Comparison of ENCODE assay signal across 13 cellular contexts in genomic region chr21:43352138-43352537, GRCh38.
"Had no signal": no experiment of that assay in that cellular context is flagged by ENCODE, and none has a peak within 500 bp of the region (broad histone marks: within the 10 kb centered on the region; RNA-seq: fewer than 3 reads in every experiment).

No MANE protein-coding gene starts in this region.

- H3K27ac ChIP-seq: dorsolateral prefrontal cortex, pancreas, transverse colon had no signal

- H3K9me3 ChIP-seq: pancreas, transverse colon had no signal

- ATAC-seq: pancreas, WTC11 had no signal

- H3K27ac Mint-ChIP-seq: T-cell had no signal

- DNase-seq: activated CD8-positive, alpha-beta memory T cell treated with anti-CD3 and anti-CD28 coated beads for 24 hours; activated effector memory CD4-positive, alpha-beta T cell treated with Interleukin-2 at 50 U/mL for 16 hours; aorta; dorsolateral prefrontal cortex; hypothalamus; substantia nigra had no signal

- H3K36me3 ChIP-seq: pancreas, transverse colon had no signal

- H3K4me3 ChIP-seq: dorsolateral prefrontal cortex, pancreas, skin epidermis, transverse colon had no signal

- H3K4me1 ChIP-seq: pancreas, transverse colon had no signal

- H3K9me3 Mint-ChIP-seq: neural crest cell, T-cell had no signal

- H3K4me3 Mint-ChIP-seq: activated naive CD8-positive, alpha-beta T cell; neural crest cell; T-cell; WTC11 had no signal

- H3K27me3 ChIP-seq: dorsolateral prefrontal cortex, pancreas, transverse colon had no signal

- H3K36me3 Mint-ChIP-seq: activated naive CD8-positive, alpha-beta T cell; T-cell; WTC11 had no signal

- H3K4me1 Mint-ChIP-seq: WTC11 had no signal

- H3K27me3 Mint-ChIP-seq: activated naive CD8-positive, alpha-beta T cell; T-cell had no signal
